Comparison of ENCODE assay signal across 8 cellular contexts in the genomic region with DNA sequence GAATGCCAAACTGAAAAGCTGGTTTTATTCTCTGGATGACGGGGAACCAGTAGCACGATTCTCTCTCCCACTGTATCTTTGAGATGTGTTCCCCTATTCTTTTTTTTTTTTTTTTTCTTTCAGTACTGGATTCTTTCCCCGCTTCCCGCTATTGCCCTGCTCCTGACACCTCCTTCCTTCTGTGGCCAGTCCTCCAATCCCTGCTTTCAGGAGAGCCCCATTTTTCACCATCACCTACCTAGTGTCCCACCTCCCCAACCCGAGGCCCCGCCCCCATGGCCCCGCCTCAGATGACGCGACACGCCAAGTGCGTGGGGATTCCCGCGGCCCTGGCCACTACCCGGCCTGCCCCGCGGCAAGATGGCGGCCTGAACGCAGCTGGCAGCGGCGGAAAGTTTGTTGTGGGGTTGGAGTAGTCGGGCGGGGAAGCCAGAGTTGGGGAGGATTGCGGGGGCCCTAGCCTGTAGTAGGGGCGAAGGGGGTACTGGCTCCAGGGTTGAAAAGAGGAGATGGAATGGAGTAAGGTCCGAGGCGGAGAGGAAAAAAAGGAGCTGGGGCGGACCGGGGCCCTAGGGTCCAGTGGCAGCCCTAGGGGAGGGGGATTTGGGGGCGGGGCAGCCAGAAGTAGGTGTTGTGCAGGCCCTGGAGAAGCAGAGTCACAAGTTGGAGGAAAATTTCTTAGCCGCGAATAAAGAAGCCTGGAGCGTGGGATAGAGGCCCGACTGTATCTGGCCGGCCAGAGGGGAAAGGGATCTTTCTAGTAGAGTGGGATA. TPM values are rescaled to one million over a fixed set of nuclear protein-coding genes. Genes with fewer than 3 reads are reported as not detected.
DNase-seq lines count a peak whose midpoint lies in the region; ATAC-seq, FAIRE-seq and TF ChIP-seq lines count a peak whose summit lies in the region.

A gene with protein sequence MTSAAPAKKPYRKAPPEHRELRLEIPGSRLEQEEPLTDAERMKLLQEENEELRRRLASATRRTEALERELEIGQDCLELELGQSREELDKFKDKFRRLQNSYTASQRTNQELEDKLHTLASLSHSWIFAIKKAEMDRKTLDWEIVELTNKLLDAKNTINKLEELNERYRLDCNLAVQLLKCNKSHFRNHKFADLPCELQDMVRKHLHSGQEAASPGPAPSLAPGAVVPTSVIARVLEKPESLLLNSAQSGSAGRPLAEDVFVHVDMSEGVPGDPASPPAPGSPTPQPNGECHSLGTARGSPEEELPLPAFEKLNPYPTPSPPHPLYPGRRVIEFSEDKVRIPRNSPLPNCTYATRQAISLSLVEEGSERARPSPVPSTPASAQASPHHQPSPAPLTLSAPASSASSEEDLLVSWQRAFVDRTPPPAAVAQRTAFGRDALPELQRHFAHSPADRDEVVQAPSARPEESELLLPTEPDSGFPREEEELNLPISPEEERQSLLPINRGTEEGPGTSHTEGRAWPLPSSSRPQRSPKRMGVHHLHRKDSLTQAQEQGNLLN (plus strand): TSS at position 336 of the 773 bp plus-strand sequence. CDS start 21,432 bp downstream, outside the sequence.

- DNase-seq in NCI-H187 treated with DMSO at 0.1 percent for 48 hours (lab: John Stamatoyannopoulos, UW) (peak; percentile 77), T-helper 9 cell (peak; percentile 98), astrocyte (ENCODE audit: low read depth) (peak; percentile 75), hepatic stellate cell (ENCODE audit: low spot score) (peak; percentile 85), vagina (ENCODE audit: extremely low spot score in 2 of 2) (no peak)

- peak within 1 kb of the TSS; percentile 93 for H3K4me2 ChIP-seq in astrocyte (ENCODE audit: low read length)

- no peak for FAIRE-seq in astrocyte (lab: Jason Lieb, UNC)

- H3K4me3 ChIP-seq in GM12875 (ENCODE audit: low read depth, low read length) (peak within 1 kb of the TSS; percentile 58), astrocyte (ENCODE audit: insufficient read depth, low read depth, low read length) (peak within 1 kb of the TSS; percentile 74), rectal smooth muscle tissue (ENCODE audit: low read length) (peak within 1 kb of the TSS; percentile 67), vagina (peak within 1 kb of the TSS; percentile 67 to 90)

- H3K36me3 Mint-ChIP-seq in astrocyte (ENCODE audit: low read depth, unreplicated experiment): no peaks in the 10 kb centered on the region

- peaks cover 8% of the 10 kb centered on the region for H4K20me1 ChIP-seq in astrocyte (ENCODE audit: insufficient read depth, low read length)

- no peaks in the 10 kb centered on the region for H3K9me3 Mint-ChIP-seq in astrocyte (ENCODE audit: unreplicated experiment)

- ATAC-seq in HG02798 (IDR thresholded peaks at IDR 0.05; ENCODE audit: poor library complexity, unreplicated experiment): peak; percentile 98

- peaks cover 1% of the 10 kb centered on the region for H3K27me3 Mint-ChIP-seq in astrocyte (ENCODE audit: low read depth, unreplicated experiment)

- H3K27ac ChIP-seq in astrocyte (ENCODE audit: low read depth, low read length) (peak within 1 kb of the TSS; percentile 71), rectal smooth muscle tissue (ENCODE audit: low read depth, low read length) (peak within 1 kb of the TSS; percentile 71), vagina (peak within 1 kb of the TSS; percentile 90)

- peak within 1 kb of the TSS; percentile 86 for H2AFZ ChIP-seq in astrocyte (ENCODE audit: low read depth, low read length)

- H3K79me2 ChIP-seq in astrocyte (ENCODE audit: insufficient read depth, low read length): peaks cover 42% of the 10 kb centered on the region

- H3K9me3 ChIP-seq in astrocyte (ENCODE audit: insufficient read depth, low read depth, low read length): no peaks in the 10 kb centered on the region
- H3K9me3 ChIP-seq in vagina: no peaks in the 10 kb centered on the region

- H3K27ac Mint-ChIP-seq in astrocyte (ENCODE audit: unreplicated experiment): peak within 1 kb of the TSS; percentile 92

- no peaks in the 10 kb centered on the region for H3K27me3 ChIP-seq in astrocyte (ENCODE audit: insufficient read depth, low read length)
- no peaks in the 10 kb centered on the region for H3K27me3 ChIP-seq in rectal smooth muscle tissue (ENCODE audit: control insufficient read depth, insufficient read depth, low read length)
- no peaks in the 10 kb centered on the region for H3K27me3 ChIP-seq in vagina

- H3K4me1 Mint-ChIP-seq in astrocyte (ENCODE audit: low read depth, unreplicated experiment): peaks cover 20% of the 10 kb centered on the region

- peak within 1 kb of the TSS; percentile 95 for H3K4me3 Mint-ChIP-seq in astrocyte (ENCODE audit: unreplicated experiment)

- H3K4me1 ChIP-seq in astrocyte (ENCODE audit: insufficient read depth, low read length): peaks cover 13% of the 10 kb centered on the region
- H3K4me1 ChIP-seq in rectal smooth muscle tissue (ENCODE audit: control insufficient read depth, insufficient read depth, low read length): peaks cover 14% of the 10 kb centered on the region
- H3K4me1 ChIP-seq in vagina: peaks cover 44% of the 10 kb centered on the region

- TF ChIP-seq POLR2A in vagina (IDR thresholded peaks at IDR 0.05): peak in 1 of 2 donors; percentile 39

- H3K36me3 ChIP-seq in astrocyte (ENCODE audit: insufficient read depth, low read length) (no peaks in the 10 kb centered on the region), rectal smooth muscle tissue (ENCODE audit: control insufficient read depth, insufficient read depth, low read length) (no peaks in the 10 kb centered on the region), vagina (no peaks in the 10 kb centered on the region)

- intact Hi-C loops in vagina (cut with DNase I): no loop called here

- TF ChIP-seq CTCF in GM12875 (IDR thresholded peaks at IDR 0.05; ENCODE audit: borderline replicate concordance, insufficient read depth, low read depth, low read length): no peak
- TF ChIP-seq CTCF in astrocyte (IDR thresholded peaks at IDR 0.05; ENCODE audit: insufficient read depth, low read depth, low read length): no peak
- TF ChIP-seq CTCF in vagina (IDR thresholded peaks at IDR 0.05): no peak

- H3K9ac ChIP-seq in astrocyte (ENCODE audit: low read length) (peak within 1 kb of the TSS; percentile 94), rectal smooth muscle tissue (ENCODE audit: low read length) (peak within 1 kb of the TSS; percentile 77)

RNA-seq across cellular contexts. Expression of the gene that starts here (rescaled TPM):
- total RNA-seq in astrocyte (26.6 and 28.3 TPM in 2 replicates), vagina (27.5 TPM)

Comparison
In these comparisons a context has a peak if more than half of its experiments do, and no peak if none do; other contexts are left out.
1. DNase-seq: peak in NCI-H187 treated with DMSO at 0.1 percent for 48 hours (single experiment), T-helper 9 cell (single experiment), astrocyte (single experiment) and hepatic stellate cell (single experiment); none in vagina (0 of 2).
2. Peak in every context shown above with its lines, with median percentiles within 50 percentile points of each other: H3K4me3 ChIP-seq and H3K27ac ChIP-seq.